Comparison of ENCODE assay signal across 8 cellular contexts in genomic region chr12:51351913-51352532, GRCh38. TPM values are rescaled to one million over a fixed set of nuclear protein-coding genes. Genes with fewer than 3 reads are reported as not detected.
DNase-seq lines count a peak whose midpoint lies in the region; ATAC-seq and TF ChIP-seq lines count a peak whose summit lies in the region.

No MANE protein-coding gene starts in this region.

- H3K4me1 ChIP-seq in DND-41 (ENCODE audit: insufficient read depth, low read length) = no peaks in the 10 kb centered on the region

- H2AFZ ChIP-seq in DND-41 (ENCODE audit: low read depth, low read length) = no peak overlapping the region

- peak; percentile 76 for TF ChIP-seq CTCF in DND-41 (IDR thresholded peaks at IDR 0.05; ENCODE audit: borderline replicate concordance, extremely low read depth, low read length, poor library complexity, severe bottlenecking)
- TF ChIP-seq CTCF in brain (conservative IDR thresholded peaks at IDR 0.05) = peak; percentile 56 to 76

- H3K36me3 ChIP-seq in DND-41 (ENCODE audit: insufficient read depth, low read length) = peaks cover 33% of the 10 kb centered on the region

- peak overlapping the region in 1 of 5 experiments; percentile 46 for H3K27ac Mint-ChIP-seq in brain

- H3K27me3 ChIP-seq in DND-41 (ENCODE audit: insufficient read depth, low read length, poor library complexity) = no peaks in the 10 kb centered on the region

- no peak overlapping the region for H3K9ac ChIP-seq in DND-41 (ENCODE audit: low read depth, low read length)

- peak; percentile 88 for TF ChIP-seq RAD21 in Ishikawa (IDR thresholded peaks at IDR 0.05; ENCODE audit: low read depth)

- H3K9me3 Mint-ChIP-seq in brain = no peaks in the 10 kb centered on the region

- no peaks in the 10 kb centered on the region for H3K79me2 ChIP-seq in DND-41 (ENCODE audit: insufficient read depth, low read length)

- ATAC-seq in DND-41 (ENCODE audit: insufficient read depth, low read depth) (peak; percentile 59), HG03025 (IDR thresholded peaks at IDR 0.05; ENCODE audit: low FRiP score, unreplicated experiment) (no peak), HG03196 (IDR thresholded peaks at IDR 0.05; ENCODE audit: unreplicated experiment) (no peak)

- no peak overlapping the region for H3K4me3 Mint-ChIP-seq in brain

- H3K9me3 ChIP-seq in DND-41 (ENCODE audit: insufficient read depth, low read length, severe bottlenecking) = no peaks in the 10 kb centered on the region

- no peak overlapping the region for H3K4me3 ChIP-seq in DND-41 (ENCODE audit: low read depth in 1 of 2, low read length in 2 of 2)

- H3K4me1 Mint-ChIP-seq in brain = peaks cover 5% of the 10 kb centered on the region

- 0 out of 2 replicates have a peak overlapping the region, but pooled peaks have one; percentile 2 for H3K27ac ChIP-seq in DND-41 (ENCODE audit: low read length)

- H3K27me3 Mint-ChIP-seq in brain = peaks cover 14% of the 10 kb centered on the region

- TF ChIP-seq EP300 in Ishikawa (IDR thresholded peaks at IDR 0.05; ENCODE audit: borderline replicate concordance) = no peak

- H4K20me1 ChIP-seq in DND-41 (ENCODE audit: insufficient read depth, low read length) = no peaks in the 10 kb centered on the region

- H3K4me2 ChIP-seq in DND-41 (ENCODE audit: insufficient read depth, low read length) = no peak overlapping the region

- no peaks in the 10 kb centered on the region for H3K36me3 Mint-ChIP-seq in brain

- DNase-seq in DND-41 (peak; percentile 65), SHP77 treated with DMSO at 0.1 percent for 48 hours (lab: John Stamatoyannopoulos, UW) (peak; percentile 44), kidney tubule cell (ENCODE audit: low spot score) (peak; percentile 55), superior temporal gyrus (ENCODE audit: extremely low spot score) (peak; percentile 83)

TF ChIP-seq in Ishikawa, 13 proteins besides CTCF, POLR2A, EP300 and RAD21:
- TF ChIP-seq USF1 (IDR thresholded peaks at IDR 0.05) (no peak), CREB1 (IDR thresholded peaks at IDR 0.05; ENCODE audit: low read depth) (no peak), NFIC (IDR thresholded peaks at IDR 0.05) (no peak), TCF12 (IDR thresholded peaks at IDR 0.05; ENCODE audit: low read depth) (no peak), TEAD4 (IDR thresholded peaks at IDR 0.05) (no peak), EGR1 (IDR thresholded peaks at IDR 0.05) (no peak), REST (IDR thresholded peaks at IDR 0.05; ENCODE audit: low read depth) (no peak), FOXM1 (IDR thresholded peaks at IDR 0.05; ENCODE audit: borderline replicate concordance, low read depth) (no peak), CEBPB (IDR thresholded peaks at IDR 0.05) (no peak), MAX (IDR thresholded peaks at IDR 0.05) (no peak), YY1 (IDR thresholded peaks at IDR 0.05; ENCODE audit: low read depth) (no peak), TAF1 (IDR thresholded peaks at IDR 0.05; ENCODE audit: low read depth) (no peak), ZBTB7A (IDR thresholded peaks at IDR 0.05; ENCODE audit: low read depth) (no peak)

RNA-seq across cellular contexts. Expression of gene CELA1, which starts 5.5 kb away (rescaled TPM):
- polyA plus RNA-seq in brain (ENCODE audit: insufficient read depth, low read depth, low replicate concordance) = not detected

RNA-seq across cellular contexts. Expression of gene BIN2, which starts 28.0 kb away (rescaled TPM):
- 1.3 TPM for polyA plus RNA-seq in brain (ENCODE audit: insufficient read depth, low read depth, low replicate concordance)

RNA-seq across cellular contexts. Expression of gene GALNT6, which starts 39.2 kb away (rescaled TPM):
- polyA plus RNA-seq in brain (ENCODE audit: insufficient read depth, low read depth, low replicate concordance) = 9.3 TPM
